19 cellular contexts compared by ENCODE assay signal in genomic region chr3:162021206-162021605, GRCh38.
DNase-seq lines count a peak whose midpoint lies in the region; ATAC-seq, FAIRE-seq and TF ChIP-seq lines count a peak whose summit lies in the region.
"Had no signal": no experiment of that assay in that cellular context is flagged by ENCODE, and none has a peak within 500 bp of the region (broad histone marks: within the 10 kb centered on the region; RNA-seq: fewer than 3 reads in every experiment).

No MANE protein-coding gene starts in this region.

- H3K36me3 ChIP-seq in A673 (ENCODE audit: insufficient read depth, low read length, poor library complexity, severe bottlenecking) = no peaks in the 10 kb centered on the region
- no peaks in the 10 kb centered on the region for H3K36me3 ChIP-seq in GM23248 (ENCODE audit: low read depth)
- H3K36me3 ChIP-seq in IMR-90 (ENCODE audit: control insufficient read depth, insufficient read depth, low read length) = no peaks in the 10 kb centered on the region
- H3K36me3 ChIP-seq: HAP-1 had no signal

- H4K5ac ChIP-seq in IMR-90 (ENCODE audit: low read depth, low read length) = no peak overlapping the region

- no peak overlapping the region for H2BK120ac ChIP-seq in IMR-90 (ENCODE audit: low read depth, low read length)

- in situ Hi-C loops in GM23248 (cut with MboI) = no loop called here
- in situ Hi-C loops in IMR-90 (cut with MboI; ENCODE audit: low sequenced_read_pairs) = no loop called here

- TF ChIP-seq POLR2A in IMR-90 (IDR thresholded peaks at IDR 0.05; ENCODE audit: low read depth, low read length) = no peak

- H3K18ac ChIP-seq in IMR-90 (ENCODE audit: low read depth, low read length) = no peak overlapping the region

- H3K56ac ChIP-seq in IMR-90 (ENCODE audit: extremely low read depth, insufficient read depth, low read length) = no peak overlapping the region

- H3K9me1 ChIP-seq in IMR-90 (ENCODE audit: insufficient read depth, low read length) = no peaks in the 10 kb centered on the region

- H3K4me2 ChIP-seq in GM23248 (ENCODE audit: unreplicated experiment) = no peak overlapping the region
- H3K4me2 ChIP-seq in IMR-90 (ENCODE audit: low read depth, low read length) = no peak overlapping the region
- H3K4me2 ChIP-seq: A549 had no signal

- no peak for TF ChIP-seq CTCF in A673 (conservative IDR thresholded peaks at IDR 0.05; ENCODE audit: low read depth, low read length)
- no peak for TF ChIP-seq CTCF in IMR-90 (conservative IDR thresholded peaks at IDR 0.05; ENCODE audit: low read depth, low read length)
- no peak for TF ChIP-seq CTCF in fibroblast of mammary gland (conservative IDR thresholded peaks at IDR 0.05; ENCODE audit: control insufficient read depth, insufficient read depth, low read depth, low read length)

- no peaks in the 10 kb centered on the region for H3K9me2 ChIP-seq in GM23248 (ENCODE audit: insufficient read depth)

- no peaks in the 10 kb centered on the region for H3F3A ChIP-seq in GM23248 (ENCODE audit: insufficient read depth)

- H4K8ac ChIP-seq in IMR-90 (ENCODE audit: low read depth in 2 of 2, low read length in 2 of 2) = no peak overlapping the region

- no peak for TF ChIP-seq RAD21 in IMR-90 (IDR thresholded peaks at IDR 0.05; ENCODE audit: low read length)

- H4K20me1 ChIP-seq in GM23248 (ENCODE audit: insufficient read depth) = no peaks in the 10 kb centered on the region
- no peaks in the 10 kb centered on the region for H4K20me1 ChIP-seq in IMR-90 (ENCODE audit: insufficient read depth, low read length)

- no peak overlapping the region for H3K4me3 ChIP-seq in A673 (ENCODE audit: low read depth, low read length, poor library complexity, severe bottlenecking)
- no peak overlapping the region for H3K4me3 ChIP-seq in GM23248
- no peak overlapping the region for H3K4me3 ChIP-seq in IMR-90 (ENCODE audit: insufficient read depth, low read depth, low read length)
- H3K4me3 ChIP-seq in fibroblast of mammary gland (ENCODE audit: control insufficient read depth, low read depth, low read length) = no peak overlapping the region
- H3K4me3 ChIP-seq: A549, HAP-1 had no signal

- H2BK5ac ChIP-seq in IMR-90 (ENCODE audit: low read depth, low read length, poor library complexity, severe bottlenecking) = no peak overlapping the region

- no peaks in the 10 kb centered on the region for H3K79me1 ChIP-seq in IMR-90 (ENCODE audit: low read depth in 1 of 2, low read length in 2 of 2)

- H3K9me3 ChIP-seq in A673 (ENCODE audit: low read depth, low read length, poor library complexity, severe bottlenecking) (no peaks in the 10 kb centered on the region), GM23248 (ENCODE audit: low read depth) (no peaks in the 10 kb centered on the region), IMR-90 (ENCODE audit: control insufficient read depth, insufficient read depth, low read length) (peaks cover 2% of the 10 kb centered on the region; the same call in 1 of the 2 replicates)
- H3K9me3 ChIP-seq: A549, HAP-1 had no signal

- H3K23ac ChIP-seq in IMR-90 (ENCODE audit: low read depth, low read length) = no peak overlapping the region

- H3K9ac ChIP-seq in GM23248 = no peak overlapping the region
- no peak overlapping the region for H3K9ac ChIP-seq in IMR-90 (ENCODE audit: low read depth, low read length)

- H3K27ac ChIP-seq in A673 (ENCODE audit: low read depth, low read length, poor library complexity, severe bottlenecking) (peak overlapping the region; percentile 28), GM23248 (no peak overlapping the region), IMR-90 (ENCODE audit: insufficient read depth, low read length) (no peak overlapping the region)
- H3K27ac ChIP-seq: A549 had no signal

- H3K4me1 ChIP-seq in A673 (ENCODE audit: insufficient read depth, low read length, poor library complexity, severe bottlenecking) (peaks cover 21% of the 10 kb centered on the region), GM23248 (ENCODE audit: insufficient read depth) (no peaks in the 10 kb centered on the region), IMR-90 (ENCODE audit: control insufficient read depth, insufficient read depth, low read length) (no peaks in the 10 kb centered on the region)
- H3K4me1 ChIP-seq: A549, HAP-1 had no signal

- H2BK20ac ChIP-seq in IMR-90 (ENCODE audit: low read depth, low read length) = no peak overlapping the region

- CTCF ChIA-PET in A673 (lab: Charles Lee) = no interaction called here
- CTCF ChIA-PET in IMR-90 (lab: Yijun Ruan, JAX) = no interaction called here

- no peak for ATAC-seq in IMR-90 (ENCODE audit: low read depth)
- ATAC-seq: A549 had no signal

- FAIRE-seq in RCC 7860 (lab: Jason Lieb, UNC) = no peak
- FAIRE-seq: A549, GM12891, GM18507 had no signal

- no peaks in the 10 kb centered on the region for H3K79me2 ChIP-seq in GM23248 (ENCODE audit: insufficient read depth)

- DNase-seq in A673 (ENCODE audit: low spot score) = no peak
- no peak for DNase-seq in GM23248
- DNase-seq in IMR-90 = peak; percentile 6
- peak; percentile 22 for DNase-seq in fibroblast of mammary gland (ENCODE audit: low read depth)
- no peak for DNase-seq in RCC 7860 (ENCODE audit: low spot score)
- no peak for DNase-seq in OCI-M1 (lab: John Stamatoyannopoulos, UW)
- DNase-seq in epidermal melanocyte (ENCODE audit: insufficient read length, low spot score) = no peak
- DNase-seq: 8988T; C1 segment of cervical spinal cord; Calu3; CD4-positive, alpha-beta memory T cell; COR-L47; DMS79; EL; GF-D8 had no signal

- H3K4ac ChIP-seq in IMR-90 (ENCODE audit: low read depth, low read length) = no peak overlapping the region

- no peak overlapping the region for H2AK5ac ChIP-seq in IMR-90 (ENCODE audit: low read depth, low read length)

- dilution Hi-C loops in IMR-90 (cut with HindIII; ENCODE audit: low sequenced_read_pairs, unreplicated experiment) = no loop called here

- BruUV-seq in A673 (replicated peaks; lab: Mats Ljungman, UMichigan) (no TSS peak), IMR-90 (replicated peaks; lab: Mats Ljungman, UMichigan) (no TSS peak)

- intact Hi-C loops in A673 (cut with micrococcal nuclease; ENCODE audit: unreplicated experiment) = no loop called here
- intact Hi-C loops in IMR-90 (cut with micrococcal nuclease) = no loop called here

- no peaks in the 10 kb centered on the region for H3K27me3 ChIP-seq in A673 (replicated peaks; ENCODE audit: insufficient read depth, low read depth, low read length, poor library complexity)
- H3K27me3 ChIP-seq in GM23248 (replicated peaks; ENCODE audit: insufficient read depth) = no peaks in the 10 kb centered on the region
- H3K27me3 ChIP-seq in IMR-90 (ENCODE audit: control insufficient read depth, insufficient read depth, low read length) = no peaks in the 10 kb centered on the region

- H2AK9ac ChIP-seq in IMR-90 (replicated peaks; ENCODE audit: low read depth, low read length, poor library complexity) = no peak overlapping the region

- 0 out of 2 replicates have a peak overlapping the region, but pooled peaks have one; percentile 7 for H2AFZ ChIP-seq in GM23248
- H2AFZ ChIP-seq in IMR-90 (replicated peaks; ENCODE audit: low read length, poor library complexity) = no peak overlapping the region

- WGBS in GM23248 (ENCODE audit: low coverage in 1 of 2, low lambda C conversion rate in 2 of 2, missing lambda C conversion rate in 2 of 2), 2 experiments = 50 to 51% methylated on average over 4 of the region's 4 CpGs
- no CpG with 5 or more reads among the region's 4 CpGs for WGBS in IMR-90 (ENCODE audit: extremely low coverage in 2 of 2, insufficient read length in 1 of 2), 2 experiments

- no peak overlapping the region for H4K91ac ChIP-seq in IMR-90 (ENCODE audit: insufficient read depth, low read depth, low read length)

- POLR2A ChIA-PET in A673 (lab: Charles Lee; ENCODE audit: low non-redundant PET) (no interaction called here), IMR-90 (lab: Charles Lee; ENCODE audit: unreplicated experiment) (no interaction called here)

- H3K14ac ChIP-seq in IMR-90 (replicated peaks; ENCODE audit: low read depth, low read length) = no peak overlapping the region

- no peak overlapping the region for H2BK15ac ChIP-seq in IMR-90 (ENCODE audit: low read depth, low read length)

TF ChIP-seq in IMR-90, 13 proteins besides CTCF, POLR2A, EP300 and RAD21:
- TF ChIP-seq RCOR1 (IDR thresholded peaks at IDR 0.05; ENCODE audit: insufficient replicate concordance, low read length) (no peak), RFX5 (IDR thresholded peaks at IDR 0.05; ENCODE audit: low read depth, low read length) (no peak), MAFK (IDR thresholded peaks at IDR 0.05; ENCODE audit: low read depth, low read length) (no peak), USF2 (IDR thresholded peaks at IDR 0.05; ENCODE audit: low read depth, low read length) (no peak), BHLHE40 (IDR thresholded peaks at IDR 0.05; ENCODE audit: low read depth, low read length) (no peak), MXI1 (IDR thresholded peaks at IDR 0.05; ENCODE audit: borderline replicate concordance, low read depth, low read length) (no peak), CHD1 (IDR thresholded peaks at IDR 0.05; ENCODE audit: low read depth, low read length) (no peak)

Comparison
In these comparisons a context has a peak if more than half of its experiments do, and no peak if none do; other contexts are left out.
1. DNase-seq: peak in IMR-90 (single experiment) and fibroblast of mammary gland (single experiment); none in A673 (single experiment), GM23248 (single experiment), RCC 7860 (single experiment), OCI-M1 (single experiment) and epidermal melanocyte (single experiment).